In genomic region chr6:26501482-26501986, GRCh38 we compare ENCODE assay signal across 9 cellular contexts. TPM values are rescaled to one million over a fixed set of nuclear protein-coding genes. Genes with fewer than 3 reads are reported as not detected.
DNase-seq lines count a peak whose midpoint lies in the region; ATAC-seq and TF ChIP-seq lines count a peak whose summit lies in the region.
"Had no signal": no experiment of that assay in that cellular context is flagged by ENCODE, and none has a peak within 500 bp of the region (broad histone marks: within the 10 kb centered on the region; RNA-seq: fewer than 3 reads in every experiment).

No MANE protein-coding gene starts in this region.

- TF ChIP-seq POLR2A in tibial nerve (IDR thresholded peaks at IDR 0.05) = no peak

- TF ChIP-seq EP300 in tibial nerve (IDR thresholded peaks at IDR 0.05) = no peak

- no peaks in the 10 kb centered on the region for H3K9me3 ChIP-seq in tibial nerve
- H3K9me3 ChIP-seq: SJSA1 had no signal

- peak; percentile 88 to 93 for ATAC-seq in naive thymus-derived CD8-positive, alpha-beta T cell
- no peak for ATAC-seq in GM19455 (IDR thresholded peaks at IDR 0.05; ENCODE audit: unreplicated experiment)

- no peak for TF ChIP-seq CTCF in HFFc6 (IDR thresholded peaks at IDR 0.05)
- no peak for TF ChIP-seq CTCF in endothelial cell (IDR thresholded peaks at IDR 0.05; ENCODE audit: unreplicated experiment)
- TF ChIP-seq CTCF in tibial nerve (IDR thresholded peaks at IDR 0.05) = no peak

- H3K4me1 Mint-ChIP-seq in HFFc6 (ENCODE audit: low read depth) (peaks cover 10% of the 10 kb centered on the region; the same call in 1 of the 2 replicates), endothelial cell (ENCODE audit: unreplicated experiment) (peaks cover 26% of the 10 kb centered on the region)
- peaks cover 8 to 19% (median 14%) of the 10 kb centered on the region in 4 donors for H3K4me1 Mint-ChIP-seq in naive thymus-derived CD8-positive, alpha-beta T cell

- 7 to 13% methylated on average over 24 to 44 of the region's 49 CpGs for WGBS in tibial nerve, 2 donors

- H3K4me3 ChIP-seq in tibial nerve = peak overlapping the region; percentile 17 to 45 (median 33)
- H3K4me3 ChIP-seq: SJSA1 had no signal

- H3K4me1 ChIP-seq in tibial nerve = peaks cover 0 to 12% (median 4%) of the 10 kb centered on the region in 4 donors

- H3K9me3 Mint-ChIP-seq in HFFc6 (no peaks in the 10 kb centered on the region), endothelial cell (ENCODE audit: unreplicated experiment) (no peaks in the 10 kb centered on the region)
- no peaks in the 10 kb centered on the region for H3K9me3 Mint-ChIP-seq in naive thymus-derived CD8-positive, alpha-beta T cell

- H3K27ac ChIP-seq in tibial nerve = no peak overlapping the region
- H3K27ac ChIP-seq: SJSA1 had no signal

- H3K27me3 Mint-ChIP-seq in HFFc6 (ENCODE audit: insufficient read depth) (peaks cover 20% of the 10 kb centered on the region), endothelial cell (ENCODE audit: unreplicated experiment) (peaks cover 8% of the 10 kb centered on the region)
- H3K27me3 Mint-ChIP-seq in naive thymus-derived CD8-positive, alpha-beta T cell = peaks cover 5 to 32% (median 26%) of the 10 kb centered on the region in 5 donors

- POLR2A ChIA-PET in naive thymus-derived CD8-positive, alpha-beta T cell (lab: Charles Lee) = interaction anchor here (0.9 to 1.7 kb wide), 8 partner anchors 14 to 78 kb away, joined by 3 to 7 read pairs (median 4); partner anchors contain the start of gene HMGN4

- H3K36me3 Mint-ChIP-seq in HFFc6 (ENCODE audit: low read depth) = no peaks in the 10 kb centered on the region
- H3K36me3 Mint-ChIP-seq in endothelial cell (ENCODE audit: low read depth, unreplicated experiment) = no peaks in the 10 kb centered on the region
- H3K36me3 Mint-ChIP-seq in naive thymus-derived CD8-positive, alpha-beta T cell = peaks cover 2 to 3% (median 3%) of the 10 kb centered on the region in 3 donors

- no peak for DNase-seq in HFFc6
- DNase-seq in activated CD4-positive, alpha-beta T cell treated with anti-CD3 and anti-CD28 coated beads, Interleukin-2, amount 50 U/mL, for 4 hours = peak; percentile 7 to 27
- peak; percentile 30 for DNase-seq in endothelial cell (ENCODE audit: low spot score)
- DNase-seq in naive thymus-derived CD8-positive, alpha-beta T cell = peak; percentile 8 to 64 (median 32)
- DNase-seq in tibial nerve (ENCODE audit: low spot score in 2 of 2) = no peak
- DNase-seq in epidermal melanocyte (ENCODE audit: insufficient read length, low spot score) = no peak
- no peak for DNase-seq in HuH-7 (ENCODE audit: low spot score)

- no peaks in the 10 kb centered on the region for H3K36me3 ChIP-seq in tibial nerve
- H3K36me3 ChIP-seq: SJSA1 had no signal

- no peak overlapping the region for H3K27ac Mint-ChIP-seq in HFFc6
- no peak overlapping the region for H3K27ac Mint-ChIP-seq in endothelial cell (ENCODE audit: unreplicated experiment)
- peak overlapping the region in 5 of 10 donors; percentile 5 to 57 (median 26) for H3K27ac Mint-ChIP-seq in naive thymus-derived CD8-positive, alpha-beta T cell

- H3K4me3 Mint-ChIP-seq in HFFc6 = peak overlapping the region; percentile 67
- no peak overlapping the region for H3K4me3 Mint-ChIP-seq in endothelial cell (ENCODE audit: unreplicated experiment)
- H3K4me3 Mint-ChIP-seq in naive thymus-derived CD8-positive, alpha-beta T cell = peak overlapping the region; percentile 71 to 86 (median 82)

- peaks cover 0 to 40% of the 10 kb centered on the region in 2 donors for H3K27me3 ChIP-seq in tibial nerve
- H3K27me3 ChIP-seq: SJSA1 had no signal

RNA-seq across cellular contexts. Expression of gene BTN1A1, which starts 1.4 kb away (rescaled TPM):
- not detected for total RNA-seq in HFFc6 (2021; fragmentation: NEBNext Ultra II Directional; extraction: Animal tissue kit (Norgen Biotek cat#: 25700))
- total RNA-seq in endothelial cell (ENCODE audit: unreplicated experiment) (1.4 TPM), tibial nerve (not detected)
- total RNA-seq in naive thymus-derived CD8-positive, alpha-beta T cell = not detected
- not detected for polyA plus RNA-seq in naive thymus-derived CD8-positive, alpha-beta T cell
- total RNA-seq: SJSA1 had no signal

RNA-seq across cellular contexts. Expression of gene HMGN4, which starts 36.6 kb away (rescaled TPM):
- 10 to 100 TPM; 42.6 to 55.7 (median 51.8) TPM for total RNA-seq in HFFc6 (2021; fragmentation: NEBNext Ultra II Directional; extraction: Animal tissue kit (Norgen Biotek cat#: 25700))
- 27.2 TPM for total RNA-seq in endothelial cell (ENCODE audit: unreplicated experiment)
- 10 to 100 TPM; 73.3 to 77.5 TPM for total RNA-seq in naive thymus-derived CD8-positive, alpha-beta T cell
- polyA plus RNA-seq in naive thymus-derived CD8-positive, alpha-beta T cell = 100 to 1,000 TPM; 110 to 183 (median 151) TPM
- total RNA-seq in tibial nerve = 10 to 100 TPM; 46.5 to 67.8 (median 56.2) TPM

RNA-seq across cellular contexts. Expression of gene BTN2A1, which starts 43.8 kb away (rescaled TPM):
- total RNA-seq in HFFc6 (2021; fragmentation: NEBNext Ultra II Directional; extraction: Animal tissue kit (Norgen Biotek cat#: 25700)) = 10 to 100 TPM; 29.2 to 35.4 (median 33.0) TPM
- total RNA-seq in endothelial cell (ENCODE audit: unreplicated experiment) = 28.7 TPM
- 10 to 100 TPM; 59.0 to 63.6 TPM for total RNA-seq in naive thymus-derived CD8-positive, alpha-beta T cell
- 10 to 100 TPM in 2 of 3 donors, 1 to 10 TPM in 1; 9.6 to 13.7 (median 11.6) TPM for polyA plus RNA-seq in naive thymus-derived CD8-positive, alpha-beta T cell
- total RNA-seq in tibial nerve = 10 to 100 TPM; 15.7 to 29.0 (median 17.1) TPM

Comparison
In these comparisons a context has a peak if more than half of its experiments do, and no peak if none do; other contexts are left out.
1. DNase-seq: peak in activated CD4-positive, alpha-beta T cell treated with anti-CD3 and anti-CD28 coated beads, Interleukin-2, amount 50 U/mL, for 4 hours (2 of 2), endothelial cell (single experiment) and naive thymus-derived CD8-positive, alpha-beta T cell (10 of 10); none in HFFc6 (single experiment), tibial nerve (0 of 2), epidermal melanocyte (single experiment) and HuH-7 (single experiment).